In the genomic region with DNA sequence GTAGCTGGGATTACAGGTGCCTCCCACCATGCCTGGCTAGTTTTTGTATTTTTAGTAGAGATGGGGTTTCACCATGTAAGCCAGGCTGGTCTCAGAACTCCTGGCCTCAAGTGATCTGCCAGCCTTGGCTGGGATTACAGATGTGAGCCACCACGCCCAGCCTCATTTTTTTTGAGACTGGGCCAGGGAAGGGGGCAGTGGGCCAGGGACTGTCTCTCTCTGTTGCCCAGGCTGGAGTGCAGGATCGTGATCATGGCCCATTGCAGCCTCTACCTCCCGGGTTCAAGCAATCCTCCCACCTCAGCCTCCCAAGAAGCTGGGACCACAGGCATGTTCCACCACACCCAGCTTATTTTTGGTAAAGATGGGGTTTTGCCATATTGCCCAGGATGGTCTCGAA, we compare ENCODE assay signal across 1 cellular context.
TF ChIP-seq lines count a peak whose summit lies in the region.

No MANE protein-coding gene starts in this region.

TF ChIP-seq in HepG2, 621 proteins besides CTCF, POLR2A, EP300 and RAD21 (continued from another document and continues in another):
- TF ChIP-seq ZBTB40 (IDR thresholded peaks at IDR 0.05) (no peak), ZBTB40 (CRISPR knock-in tag; IDR thresholded peaks at IDR 0.05) (no peak), POLR2G (IDR thresholded peaks at IDR 0.05; ENCODE audit: low read depth, low read length) (peak; percentile 28; the same call in 1 of the 2 replicates), GATAD2A (CRISPR knock-in tag; IDR thresholded peaks at IDR 0.05) (no peak), ZKSCAN8 (CRISPR knock-in tag; IDR thresholded peaks at IDR 0.05; ENCODE audit: borderline replicate concordance) (no peak), MLX (CRISPR knock-in tag; IDR thresholded peaks at IDR 0.05) (no peak), NFIB (CRISPR knock-in tag; IDR thresholded peaks at IDR 0.05; ENCODE audit: borderline replicate concordance) (no peak), ZFAT (CRISPR knock-in tag; conservative IDR thresholded peaks at IDR 0.05) (no peak), ZNF280B (CRISPR knock-in tag; IDR thresholded peaks at IDR 0.05; ENCODE audit: borderline replicate concordance) (no peak), POLR2AphosphoS2 (IDR thresholded peaks at IDR 0.05; ENCODE audit: low read depth, low read length) (peak; percentile 12; the same call in 1 of the 2 replicates), E2F5 (CRISPR knock-in tag; conservative IDR thresholded peaks at IDR 0.05) (no peak), SP140L (CRISPR knock-in tag; IDR thresholded peaks at IDR 0.05; ENCODE audit: borderline replicate concordance) (no peak), CREBL2 (CRISPR knock-in tag; IDR thresholded peaks at IDR 0.05; ENCODE audit: borderline replicate concordance) (no peak), ZNF841 (CRISPR knock-in tag; IDR thresholded peaks at IDR 0.05; ENCODE audit: borderline replicate concordance) (no peak), ATF7-NPFF (CRISPR knock-in tag; IDR thresholded peaks at IDR 0.05; ENCODE audit: low read depth) (peak; percentile 34; the same call in 1 of the 2 replicates), CC2D1A (CRISPR knock-in tag; IDR thresholded peaks at IDR 0.05) (0 out of 2 replicates have a peak, but pooled peaks have one; percentile 64), ZNF580 (CRISPR knock-in tag; IDR thresholded peaks at IDR 0.05; ENCODE audit: borderline replicate concordance, low read depth) (no peak), ZNF460 (CRISPR knock-in tag; IDR thresholded peaks at IDR 0.05; ENCODE audit: borderline replicate concordance) (no peak), TCF7L2 (IDR thresholded peaks at IDR 0.05; ENCODE audit: low read depth, low read length) (no peak), NFIC (IDR thresholded peaks at IDR 0.05; ENCODE audit: low read length) (no peak; the same call in 1 of the 2 replicates), TEAD2 (CRISPR knock-in tag; IDR thresholded peaks at IDR 0.05) (no peak), NBN (conservative IDR thresholded peaks at IDR 0.05) (no peak), RFXAP (CRISPR knock-in tag; IDR thresholded peaks at IDR 0.05; ENCODE audit: borderline replicate concordance) (no peak), CCAR2 (optimal IDR thresholded peaks at IDR 0.05; ENCODE audit: low read depth, low read length) (no peak), SP2 (CRISPR knock-in tag; IDR thresholded peaks at IDR 0.05) (peak; percentile 25; the same call in 1 of the 2 replicates), ETV5 (CRISPR knock-in tag; IDR thresholded peaks at IDR 0.05; ENCODE audit: borderline replicate concordance) (no peak), ZNF614 (CRISPR knock-in tag; IDR thresholded peaks at IDR 0.05; ENCODE audit: borderline replicate concordance) (no peak), U2AF2 (IDR thresholded peaks at IDR 0.05; ENCODE audit: low read depth, low read length) (no peak), ZBTB14 (CRISPR knock-in tag; IDR thresholded peaks at IDR 0.05) (no peak), ZNF790 (CRISPR knock-in tag; IDR thresholded peaks at IDR 0.05; ENCODE audit: borderline replicate concordance) (no peak), ZNF3 (CRISPR knock-in tag; IDR thresholded peaks at IDR 0.05) (no peak), ATRX (CRISPR knock-in tag; IDR thresholded peaks at IDR 0.05; ENCODE audit: borderline replicate concordance) (no peak)
- TF ChIP-seq, protein P1, sequence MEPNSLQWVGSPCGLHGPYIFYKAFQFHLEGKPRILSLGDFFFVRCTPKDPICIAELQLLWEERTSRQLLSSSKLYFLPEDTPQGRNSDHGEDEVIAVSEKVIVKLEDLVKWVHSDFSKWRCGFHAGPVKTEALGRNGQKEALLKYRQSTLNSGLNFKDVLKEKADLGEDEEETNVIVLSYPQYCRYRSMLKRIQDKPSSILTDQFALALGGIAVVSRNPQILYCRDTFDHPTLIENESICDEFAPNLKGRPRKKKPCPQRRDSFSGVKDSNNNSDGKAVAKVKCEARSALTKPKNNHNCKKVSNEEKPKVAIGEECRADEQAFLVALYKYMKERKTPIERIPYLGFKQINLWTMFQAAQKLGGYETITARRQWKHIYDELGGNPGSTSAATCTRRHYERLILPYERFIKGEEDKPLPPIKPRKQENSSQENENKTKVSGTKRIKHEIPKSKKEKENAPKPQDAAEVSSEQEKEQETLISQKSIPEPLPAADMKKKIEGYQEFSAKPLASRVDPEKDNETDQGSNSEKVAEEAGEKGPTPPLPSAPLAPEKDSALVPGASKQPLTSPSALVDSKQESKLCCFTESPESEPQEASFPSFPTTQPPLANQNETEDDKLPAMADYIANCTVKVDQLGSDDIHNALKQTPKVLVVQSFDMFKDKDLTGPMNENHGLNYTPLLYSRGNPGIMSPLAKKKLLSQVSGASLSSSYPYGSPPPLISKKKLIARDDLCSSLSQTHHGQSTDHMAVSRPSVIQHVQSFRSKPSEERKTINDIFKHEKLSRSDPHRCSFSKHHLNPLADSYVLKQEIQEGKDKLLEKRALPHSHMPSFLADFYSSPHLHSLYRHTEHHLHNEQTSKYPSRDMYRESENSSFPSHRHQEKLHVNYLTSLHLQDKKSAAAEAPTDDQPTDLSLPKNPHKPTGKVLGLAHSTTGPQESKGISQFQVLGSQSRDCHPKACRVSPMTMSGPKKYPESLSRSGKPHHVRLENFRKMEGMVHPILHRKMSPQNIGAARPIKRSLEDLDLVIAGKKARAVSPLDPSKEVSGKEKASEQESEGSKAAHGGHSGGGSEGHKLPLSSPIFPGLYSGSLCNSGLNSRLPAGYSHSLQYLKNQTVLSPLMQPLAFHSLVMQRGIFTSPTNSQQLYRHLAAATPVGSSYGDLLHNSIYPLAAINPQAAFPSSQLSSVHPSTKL (CRISPR knock-in tag; IDR thresholded peaks at IDR 0.05), result no peak
- TF ChIP-seq, protein P2, sequence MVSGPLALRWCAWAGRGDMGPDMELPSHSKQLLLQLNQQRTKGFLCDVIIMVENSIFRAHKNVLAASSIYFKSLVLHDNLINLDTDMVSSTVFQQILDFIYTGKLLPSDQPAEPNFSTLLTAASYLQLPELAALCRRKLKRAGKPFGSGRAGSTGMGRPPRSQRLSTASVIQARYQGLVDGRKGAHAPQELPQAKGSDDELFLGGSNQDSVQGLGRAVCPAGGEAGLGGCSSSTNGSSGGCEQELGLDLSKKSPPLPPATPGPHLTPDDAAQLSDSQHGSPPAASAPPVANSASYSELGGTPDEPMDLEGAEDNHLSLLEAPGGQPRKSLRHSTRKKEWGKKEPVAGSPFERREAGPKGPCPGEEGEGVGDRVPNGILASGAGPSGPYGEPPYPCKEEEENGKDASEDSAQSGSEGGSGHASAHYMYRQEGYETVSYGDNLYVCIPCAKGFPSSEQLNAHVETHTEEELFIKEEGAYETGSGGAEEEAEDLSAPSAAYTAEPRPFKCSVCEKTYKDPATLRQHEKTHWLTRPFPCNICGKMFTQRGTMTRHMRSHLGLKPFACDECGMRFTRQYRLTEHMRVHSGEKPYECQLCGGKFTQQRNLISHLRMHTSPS (CRISPR knock-in tag; IDR thresholded peaks at IDR 0.05; ENCODE audit: low read depth), result 0 out of 2 replicates have a peak, but pooled peaks have one; percentile 23
- TF ChIP-seq, protein P3, sequence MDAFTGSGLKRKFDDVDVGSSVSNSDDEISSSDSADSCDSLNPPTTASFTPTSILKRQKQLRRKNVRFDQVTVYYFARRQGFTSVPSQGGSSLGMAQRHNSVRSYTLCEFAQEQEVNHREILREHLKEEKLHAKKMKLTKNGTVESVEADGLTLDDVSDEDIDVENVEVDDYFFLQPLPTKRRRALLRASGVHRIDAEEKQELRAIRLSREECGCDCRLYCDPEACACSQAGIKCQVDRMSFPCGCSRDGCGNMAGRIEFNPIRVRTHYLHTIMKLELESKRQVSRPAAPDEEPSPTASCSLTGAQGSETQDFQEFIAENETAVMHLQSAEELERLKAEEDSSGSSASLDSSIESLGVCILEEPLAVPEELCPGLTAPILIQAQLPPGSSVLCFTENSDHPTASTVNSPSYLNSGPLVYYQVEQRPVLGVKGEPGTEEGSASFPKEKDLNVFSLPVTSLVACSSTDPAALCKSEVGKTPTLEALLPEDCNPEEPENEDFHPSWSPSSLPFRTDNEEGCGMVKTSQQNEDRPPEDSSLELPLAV (CRISPR knock-in tag; conservative IDR thresholded peaks at IDR 0.05; ENCODE audit: low read depth), result no peak
